ENCODE assay signal across 12 cellular contexts in genomic region chr3:181292984-181293383, GRCh38.
DNase-seq lines count a peak whose midpoint lies in the region; ATAC-seq and TF ChIP-seq lines count a peak whose summit lies in the region.
"Had no signal": no experiment of that assay in that cellular context is flagged by ENCODE, and none has a peak within 500 bp of the region (broad histone marks: within the 10 kb centered on the region; RNA-seq: fewer than 3 reads in every experiment).

No MANE protein-coding gene starts in this region.

- H3K27ac ChIP-seq in upper lobe of right lung: no peak overlapping the region
- H3K27ac ChIP-seq in coronary artery: no peak overlapping the region
- H3K27ac ChIP-seq: lower lobe of right lung had no signal

- TF ChIP-seq CTCF in upper lobe of right lung (IDR thresholded peaks at IDR 0.05): no peak
- no peak for TF ChIP-seq CTCF in coronary artery (IDR thresholded peaks at IDR 0.05)

- H3K4me1 ChIP-seq in upper lobe of right lung: no peaks in the 10 kb centered on the region
- H3K4me1 ChIP-seq: lower lobe of right lung had no signal

- H3K36me3 ChIP-seq in upper lobe of right lung: no peaks in the 10 kb centered on the region
- H3K36me3 ChIP-seq: lower lobe of right lung had no signal

- intact Hi-C loops in upper lobe of right lung (cut with DNase I): no loop called here

- H3K4me3 ChIP-seq in upper lobe of right lung: no peak overlapping the region
- no peak overlapping the region for H3K4me3 ChIP-seq in coronary artery
- H3K4me3 ChIP-seq: lower lobe of right lung had no signal

- H3K9me3 ChIP-seq in upper lobe of right lung: no peaks in the 10 kb centered on the region
- H3K9me3 ChIP-seq: lower lobe of right lung had no signal

- ATAC-seq in GM18907 (IDR thresholded peaks at IDR 0.05; ENCODE audit: unreplicated experiment) (peak; percentile 89), HG02678 (IDR thresholded peaks at IDR 0.05; ENCODE audit: unreplicated experiment) (peak; percentile 61), upper lobe of right lung (no peak)
- ATAC-seq: lower lobe of right lung; sciatic nerve; stimulated activated memory B cell treated with anti-CD40 and anti-IgM and Interleukin-4, amounts not matched to agents 10 μg/mL and 1 μg/mL and 100 μg/mL, for 72 hours had no signal

- DNase-seq in HPDE6-E6E7 (ENCODE audit: extremely low spot score) (peak; percentile 21), iris pigment epithelial cell (ENCODE audit: low read depth) (peak; percentile 80), upper lobe of right lung (no peak), ecto neural progenitor cell (ENCODE audit: low spot score) (no peak), coronary artery (ENCODE audit: low spot score) (no peak), HuH-7 (ENCODE audit: low spot score) (no peak)
- DNase-seq: lower lobe of right lung, NCI-H2029 treated with DMSO at 0.1 percent for 48 hours had no signal

- H3K27me3 ChIP-seq in upper lobe of right lung: no peaks in the 10 kb centered on the region

Comparison
In these comparisons a context has a peak if more than half of its experiments do, and no peak if none do; other contexts are left out.
1. DNase-seq: peak in HPDE6-E6E7 (single experiment) and iris pigment epithelial cell (single experiment); none in upper lobe of right lung (single experiment), ecto neural progenitor cell (single experiment), coronary artery (single experiment) and HuH-7 (single experiment).